In genomic region chr15:87155771-87156170, GRCh38 we compare ENCODE assay signal across 20 cellular contexts.
"Had no signal": no experiment of that assay in that cellular context is flagged by ENCODE, and none has a peak within 500 bp of the region (broad histone marks: within the 10 kb centered on the region; RNA-seq: fewer than 3 reads in every experiment).

No MANE protein-coding gene starts in this region.

- H3K27ac ChIP-seq: adrenal gland, cardiac muscle cell, left ventricle myocardium inferior, pancreas, psoas muscle, right atrium auricular region, thoracic aorta, vagina had no signal

- H3K27me3 ChIP-seq: adrenal gland, cardiac muscle cell, right atrium auricular region, vagina had no signal

- H3K4me1 ChIP-seq: adrenal gland, left ventricle myocardium inferior, pancreas, psoas muscle, right atrium auricular region, vagina had no signal

- H3K9me3 ChIP-seq: adrenal gland, left ventricle myocardium inferior, pancreas, psoas muscle, right atrium auricular region, thoracic aorta, vagina had no signal

- H3K36me3 ChIP-seq: adrenal gland, cardiac muscle cell, left ventricle myocardium inferior, pancreas, right atrium auricular region, thoracic aorta, vagina had no signal

- FAIRE-seq: endometrium, frontal cortex, pancreas, TTC549 had no signal

- H3K4me3 ChIP-seq: adrenal gland, cardiac muscle cell, left ventricle myocardium inferior, pancreas, psoas muscle, right atrium auricular region, thoracic aorta, vagina had no signal

- DNase-seq: activated CD4-positive, alpha-beta T cell treated with anti-CD3 and anti-CD28 coated beads for 1 hour; activated naive CD4-positive, alpha-beta T cell; activated T-cell treated with anti-CD3 and anti-CD28 coated beads, Interleukin-2, amount 50 U/mL, for 1 hour; adrenal gland; effector CD4-positive, alpha-beta T cell; hippocampal formation; left ventricle myocardium inferior; midbrain; natural killer cell; pancreas; psoas muscle; stimulated activated CD4-positive, alpha-beta T cell treated with anti-CD3 and anti-CD28 coated beads, Interleukin-4, amount 100 ng/mL, for 24 hours; stimulated activated naive CD4-positive, alpha-beta T cell treated with Interleukin-2 at 50 U/mL for 16 hours had no signal
